13 cellular contexts compared by ENCODE assay signal in genomic region chr18:57544958-57545661, GRCh38. TPM values are rescaled to one million over a fixed set of nuclear protein-coding genes. Genes with fewer than 3 reads are reported as not detected.
DNase-seq lines count a peak whose midpoint lies in the region; ATAC-seq and TF ChIP-seq lines count a peak whose summit lies in the region.
"Had no signal": no experiment of that assay in that cellular context is flagged by ENCODE, and none has a peak within 500 bp of the region (broad histone marks: within the 10 kb centered on the region; RNA-seq: fewer than 3 reads in every experiment).

No MANE protein-coding gene starts in this region.

- peaks cover 15% of the 10 kb centered on the region for H3K4me1 Mint-ChIP-seq in osteocyte (ENCODE audit: unreplicated experiment)

- DNase-seq in osteocyte (ENCODE audit: extremely low spot score, unreplicated experiment) (peak; percentile 40), substantia nigra (lab: John Stamatoyannopoulos, UW) (no peak), NCI-H187 (lab: John Stamatoyannopoulos, UW) (no peak), erythroblast (lab: John Stamatoyannopoulos, UW) (no peak)
- no peak for DNase-seq in activated effector memory CD4-positive, alpha-beta T cell treated with Interleukin-2 at 50 U/mL for 16 hours
- DNase-seq: activated CD8-positive, alpha-beta memory T cell treated with anti-CD3 and anti-CD28 coated beads, Interleukin-2, amount 10 ng/mL, durations not matched to agents 7 days and 5 days; body of pancreas; EL; NCI-H1694 had no signal

- no peak overlapping the region for H3K27ac ChIP-seq in substantia nigra (ENCODE audit: low read depth, low read length, poor library complexity, severe bottlenecking)
- H3K27ac ChIP-seq: body of pancreas, SK-N-MC had no signal

- ATAC-seq in GM19043 (IDR thresholded peaks at IDR 0.05; ENCODE audit: low read depth, unreplicated experiment) (peak; percentile 92), HG02759 (IDR thresholded peaks at IDR 0.05; ENCODE audit: unreplicated experiment) (peak; percentile 85), HG03571 (IDR thresholded peaks at IDR 0.05; ENCODE audit: unreplicated experiment) (peak; percentile 77)
- ATAC-seq: activated CD8-positive, alpha-beta memory T cell treated with anti-CD3 and anti-CD28 coated beads, Interleukin-2, amount 10 ng/mL, durations not matched to agents 7 days and 5 days; body of pancreas had no signal

- no peak for TF ChIP-seq POLR2A in erythroblast (IDR thresholded peaks at IDR 0.05; ENCODE audit: low read length)

- no peaks in the 10 kb centered on the region for H3K9me3 Mint-ChIP-seq in osteocyte (ENCODE audit: unreplicated experiment)

- no peak overlapping the region for H3K4me3 Mint-ChIP-seq in osteocyte (ENCODE audit: unreplicated experiment)
- H3K4me3 Mint-ChIP-seq: activated CD8-positive, alpha-beta memory T cell treated with anti-CD3 and anti-CD28 coated beads, Interleukin-2, amount 10 ng/mL, durations not matched to agents 7 days and 5 days had no signal

- H3K36me3 Mint-ChIP-seq in osteocyte (ENCODE audit: unreplicated experiment): peaks cover 8% of the 10 kb centered on the region
- H3K36me3 Mint-ChIP-seq: activated CD8-positive, alpha-beta memory T cell treated with anti-CD3 and anti-CD28 coated beads, Interleukin-2, amount 10 ng/mL, durations not matched to agents 7 days and 5 days had no signal

- H3K27ac Mint-ChIP-seq in osteocyte (ENCODE audit: unreplicated experiment): no peak overlapping the region
- H3K27ac Mint-ChIP-seq: activated CD8-positive, alpha-beta memory T cell treated with anti-CD3 and anti-CD28 coated beads, Interleukin-2, amount 10 ng/mL, durations not matched to agents 7 days and 5 days had no signal

- H3K27me3 Mint-ChIP-seq in osteocyte (ENCODE audit: unreplicated experiment): peaks cover 4% of the 10 kb centered on the region

- no peak for TF ChIP-seq CTCF in osteocyte (IDR thresholded peaks at IDR 0.05)

RNA-seq across cellular contexts. Expression of gene FECH, which starts 41.4 kb away (rescaled TPM):
- total RNA-seq in osteocyte: 28.0 and 31.8 TPM in 2 replicates
